1 cellular context compared by ENCODE assay signal in the genomic region with DNA sequence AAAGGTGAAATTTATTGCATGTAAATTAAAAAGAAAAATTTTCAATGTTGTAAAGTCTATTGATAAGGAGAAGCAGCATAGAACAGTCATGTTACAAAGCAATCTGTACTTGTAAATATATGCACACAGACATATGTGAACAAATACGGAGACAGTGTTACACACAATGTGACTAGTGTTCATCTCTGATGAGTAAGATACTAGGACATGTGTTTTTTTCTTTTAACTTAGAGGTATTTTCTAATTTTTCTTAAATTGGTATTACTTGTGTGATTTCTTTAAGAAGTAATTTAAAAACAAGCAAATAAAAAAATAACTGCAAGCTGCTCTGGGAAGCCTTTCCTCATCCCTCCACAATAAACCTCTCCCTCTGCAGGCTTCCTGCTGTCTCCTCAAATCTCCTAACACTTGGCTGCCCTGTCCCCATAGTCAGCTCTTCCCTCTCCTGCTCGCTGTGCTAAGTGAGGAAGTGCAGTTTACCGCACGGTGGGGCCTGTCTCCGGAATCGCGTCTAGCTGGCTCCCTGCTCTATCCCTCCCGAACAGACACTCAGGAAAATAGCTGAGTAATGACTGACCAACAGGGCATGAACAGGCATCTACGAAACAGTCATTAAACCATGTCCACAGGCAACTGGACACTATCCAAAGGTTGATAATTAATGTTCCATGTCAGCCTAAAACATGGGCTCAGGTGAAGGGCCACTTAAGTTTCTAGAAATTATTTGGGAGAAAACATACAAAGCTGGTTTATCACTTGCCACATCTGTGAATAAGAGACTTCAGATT.
TF ChIP-seq lines count a peak whose summit lies in the region.

No MANE protein-coding gene starts in this region.

TF ChIP-seq in HEK293, 187 proteins besides CTCF, POLR2A, EP300 and RAD21 (continued from another document and continues in another):
- TF ChIP-seq, protein P1, sequence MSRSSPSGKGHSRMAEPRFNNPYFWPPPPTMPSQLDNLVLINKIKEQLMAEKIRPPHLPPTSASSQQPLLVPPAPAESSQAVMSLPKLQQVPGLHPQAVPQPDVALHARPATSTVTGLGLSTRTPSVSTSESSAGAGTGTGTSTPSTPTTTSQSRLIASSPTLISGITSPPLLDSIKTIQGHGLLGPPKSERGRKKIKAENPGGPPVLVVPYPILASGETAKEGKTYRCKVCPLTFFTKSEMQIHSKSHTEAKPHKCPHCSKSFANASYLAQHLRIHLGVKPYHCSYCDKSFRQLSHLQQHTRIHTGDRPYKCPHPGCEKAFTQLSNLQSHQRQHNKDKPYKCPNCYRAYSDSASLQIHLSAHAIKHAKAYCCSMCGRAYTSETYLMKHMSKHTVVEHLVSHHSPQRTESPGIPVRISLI (tag by site-specific recombination; IDR thresholded peaks at IDR 0.05): no peak
- TF ChIP-seq BCL11B (tag by site-specific recombination; IDR thresholded peaks at IDR 0.05; ENCODE audit: low read depth) (no peak), ZNF785 (tag by site-specific recombination; IDR thresholded peaks at IDR 0.05) (no peak), HOXC10 (CRISPR knock-in tag; IDR thresholded peaks at IDR 0.05) (no peak), ZFP37 (tag by site-specific recombination; IDR thresholded peaks at IDR 0.05) (no peak), ZNF670 (tag by site-specific recombination; IDR thresholded peaks at IDR 0.05; ENCODE audit: low read depth) (no peak), ZNF830 (tag by site-specific recombination; IDR thresholded peaks at IDR 0.05; ENCODE audit: low read depth) (no peak), ZNF529 (tag by site-specific recombination; IDR thresholded peaks at IDR 0.05; ENCODE audit: insufficient replicate concordance) (no peak), ZEB2 (tag by site-specific recombination; IDR thresholded peaks at IDR 0.05) (peak; percentile 41; the same call in 1 of the 2 replicates), ZBTB48 (tag by site-specific recombination; IDR thresholded peaks at IDR 0.05) (no peak), ZNF596 (tag by site-specific recombination; IDR thresholded peaks at IDR 0.05) (no peak), TCF7L2 (IDR thresholded peaks at IDR 0.05; ENCODE audit: borderline replicate concordance, low read depth, low read length) (no peak), SALL2 (tag by site-specific recombination; IDR thresholded peaks at IDR 0.05; ENCODE audit: borderline replicate concordance) (no peak), ZNF639 (tag by site-specific recombination; IDR thresholded peaks at IDR 0.05) (no peak), ZNF175 (tag by site-specific recombination; IDR thresholded peaks at IDR 0.05) (no peak), KLF8 (tag by site-specific recombination; IDR thresholded peaks at IDR 0.05) (no peak), ZSCAN4 (tag by site-specific recombination; IDR thresholded peaks at IDR 0.05) (no peak), ZBTB17 (tag by site-specific recombination; IDR thresholded peaks at IDR 0.05) (peak; percentile 69), ZFHX2 (tag by site-specific recombination; conservative IDR thresholded peaks at IDR 0.05) (no peak), ZNF548 (tag by site-specific recombination; IDR thresholded peaks at IDR 0.05) (no peak), FEZF1 (tag by site-specific recombination; IDR thresholded peaks at IDR 0.05) (peak; percentile 72), ZNF624 (tag by site-specific recombination; IDR thresholded peaks at IDR 0.05) (no peak), ZNF426 (tag by site-specific recombination; IDR thresholded peaks at IDR 0.05) (no peak), SP2 (tag by site-specific recombination; IDR thresholded peaks at IDR 0.05) (no peak), GLI2 (tag by site-specific recombination; IDR thresholded peaks at IDR 0.05; ENCODE audit: borderline replicate concordance, low read depth) (no peak), YY1 (tag by site-specific recombination; IDR thresholded peaks at IDR 0.05) (no peak), GLIS2 (tag by site-specific recombination; IDR thresholded peaks at IDR 0.05) (0 out of 2 replicates have a peak, but pooled peaks have one; percentile 11), BCL11A (tag by site-specific recombination; IDR thresholded peaks at IDR 0.05; ENCODE audit: low read depth) (no peak), ZSCAN16 (tag by site-specific recombination; IDR thresholded peaks at IDR 0.05) (no peak), OVOL3 (tag by site-specific recombination; IDR thresholded peaks at IDR 0.05) (no peak), ZFP69B (tag by site-specific recombination; IDR thresholded peaks at IDR 0.05) (peak; percentile 73; the same call in 1 of the 2 replicates), ZNF621 (tag by site-specific recombination; IDR thresholded peaks at IDR 0.05) (no peak), ZNF10 (tag by site-specific recombination; IDR thresholded peaks at IDR 0.05) (no peak), KLF16 (tag by site-specific recombination; IDR thresholded peaks at IDR 0.05) (no peak), ZNF423 (tag by site-specific recombination; IDR thresholded peaks at IDR 0.05) (no peak), TRIM28 (IDR thresholded peaks at IDR 0.05; ENCODE audit: borderline replicate concordance, low read length) (peak; percentile 78; the same call in 1 of the 2 replicates), ZNF704 (tag by site-specific recombination; IDR thresholded peaks at IDR 0.05) (no peak), ZNF2 (tag by site-specific recombination; IDR thresholded peaks at IDR 0.05) (no peak), ATF2 (tag by site-specific recombination; IDR thresholded peaks at IDR 0.05; ENCODE audit: low read depth) (no peak), ZNF664 (tag by site-specific recombination; IDR thresholded peaks at IDR 0.05) (peak; percentile 35), REPIN1 (tag by site-specific recombination; IDR thresholded peaks at IDR 0.05; ENCODE audit: low read depth) (no peak), ZBTB11 (tag by site-specific recombination; conservative IDR thresholded peaks at IDR 0.05; ENCODE audit: low read depth) (no peak), ZBTB21 (tag by site-specific recombination; IDR thresholded peaks at IDR 0.05) (no peak), ZNF837 (tag by site-specific recombination; IDR thresholded peaks at IDR 0.05) (no peak), ZNF600 (tag by site-specific recombination; IDR thresholded peaks at IDR 0.05) (peak; percentile 95), ZNF19 (tag by site-specific recombination; IDR thresholded peaks at IDR 0.05; ENCODE audit: low read depth) (no peak), ZNF184 (tag by site-specific recombination; IDR thresholded peaks at IDR 0.05) (no peak), ZNF324 (tag by site-specific recombination; IDR thresholded peaks at IDR 0.05) (no peak), SETDB1 (IDR thresholded peaks at IDR 0.05; ENCODE audit: insufficient read length, low read length) (no peak), YY2 (tag by site-specific recombination; IDR thresholded peaks at IDR 0.05) (no peak), ZNF391 (tag by site-specific recombination; IDR thresholded peaks at IDR 0.05; ENCODE audit: borderline replicate concordance, low read depth) (no peak), ZNF776 (tag by site-specific recombination; IDR thresholded peaks at IDR 0.05; ENCODE audit: borderline replicate concordance) (no peak), RBAK (tag by site-specific recombination; IDR thresholded peaks at IDR 0.05) (no peak), ZNF366 (tag by site-specific recombination; conservative IDR thresholded peaks at IDR 0.05) (peak; percentile 65), GLI4 (tag by site-specific recombination; IDR thresholded peaks at IDR 0.05) (no peak)
- TF ChIP-seq, protein P2, sequence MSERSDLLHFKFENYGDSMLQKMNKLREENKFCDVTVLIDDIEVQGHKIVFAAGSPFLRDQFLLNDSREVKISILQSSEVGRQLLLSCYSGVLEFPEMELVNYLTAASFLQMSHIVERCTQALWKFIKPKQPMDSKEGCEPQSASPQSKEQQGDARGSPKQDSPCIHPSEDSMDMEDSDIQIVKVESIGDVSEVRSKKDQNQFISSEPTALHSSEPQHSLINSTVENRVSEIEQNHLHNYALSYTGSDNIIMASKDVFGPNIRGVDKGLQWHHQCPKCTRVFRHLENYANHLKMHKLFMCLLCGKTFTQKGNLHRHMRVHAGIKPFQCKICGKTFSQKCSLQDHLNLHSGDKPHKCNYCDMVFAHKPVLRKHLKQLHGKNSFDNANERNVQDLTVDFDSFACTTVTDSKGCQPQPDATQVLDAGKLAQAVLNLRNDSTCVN (tag by site-specific recombination; optimal IDR thresholded peaks at IDR 0.05): no peak
- TF ChIP-seq, protein P3, sequence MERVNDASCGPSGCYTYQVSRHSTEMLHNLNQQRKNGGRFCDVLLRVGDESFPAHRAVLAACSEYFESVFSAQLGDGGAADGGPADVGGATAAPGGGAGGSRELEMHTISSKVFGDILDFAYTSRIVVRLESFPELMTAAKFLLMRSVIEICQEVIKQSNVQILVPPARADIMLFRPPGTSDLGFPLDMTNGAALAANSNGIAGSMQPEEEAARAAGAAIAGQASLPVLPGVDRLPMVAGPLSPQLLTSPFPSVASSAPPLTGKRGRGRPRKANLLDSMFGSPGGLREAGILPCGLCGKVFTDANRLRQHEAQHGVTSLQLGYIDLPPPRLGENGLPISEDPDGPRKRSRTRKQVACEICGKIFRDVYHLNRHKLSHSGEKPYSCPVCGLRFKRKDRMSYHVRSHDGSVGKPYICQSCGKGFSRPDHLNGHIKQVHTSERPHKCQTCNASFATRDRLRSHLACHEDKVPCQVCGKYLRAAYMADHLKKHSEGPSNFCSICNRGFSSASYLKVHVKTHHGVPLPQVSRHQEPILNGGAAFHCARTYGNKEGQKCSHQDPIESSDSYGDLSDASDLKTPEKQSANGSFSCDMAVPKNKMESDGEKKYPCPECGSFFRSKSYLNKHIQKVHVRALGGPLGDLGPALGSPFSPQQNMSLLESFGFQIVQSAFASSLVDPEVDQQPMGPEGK (tag by site-specific recombination; IDR thresholded peaks at IDR 0.05): 0 out of 2 replicates have a peak, but pooled peaks have one; percentile 17
- TF ChIP-seq, protein P4, sequence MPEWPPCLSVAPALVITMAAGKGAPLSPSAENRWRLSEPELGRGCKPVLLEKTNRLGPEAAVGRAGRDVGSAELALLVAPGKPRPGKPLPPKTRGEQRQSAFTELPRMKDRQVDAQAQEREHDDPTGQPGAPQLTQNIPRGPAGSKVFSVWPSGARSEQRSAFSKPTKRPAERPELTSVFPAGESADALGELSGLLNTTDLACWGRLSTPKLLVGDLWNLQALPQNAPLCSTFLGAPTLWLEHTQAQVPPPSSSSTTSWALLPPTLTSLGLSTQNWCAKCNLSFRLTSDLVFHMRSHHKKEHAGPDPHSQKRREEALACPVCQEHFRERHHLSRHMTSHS (tag by site-specific recombination; IDR thresholded peaks at IDR 0.05): no peak
